ENCODE assay signal across 8 cellular contexts in the genomic region with DNA sequence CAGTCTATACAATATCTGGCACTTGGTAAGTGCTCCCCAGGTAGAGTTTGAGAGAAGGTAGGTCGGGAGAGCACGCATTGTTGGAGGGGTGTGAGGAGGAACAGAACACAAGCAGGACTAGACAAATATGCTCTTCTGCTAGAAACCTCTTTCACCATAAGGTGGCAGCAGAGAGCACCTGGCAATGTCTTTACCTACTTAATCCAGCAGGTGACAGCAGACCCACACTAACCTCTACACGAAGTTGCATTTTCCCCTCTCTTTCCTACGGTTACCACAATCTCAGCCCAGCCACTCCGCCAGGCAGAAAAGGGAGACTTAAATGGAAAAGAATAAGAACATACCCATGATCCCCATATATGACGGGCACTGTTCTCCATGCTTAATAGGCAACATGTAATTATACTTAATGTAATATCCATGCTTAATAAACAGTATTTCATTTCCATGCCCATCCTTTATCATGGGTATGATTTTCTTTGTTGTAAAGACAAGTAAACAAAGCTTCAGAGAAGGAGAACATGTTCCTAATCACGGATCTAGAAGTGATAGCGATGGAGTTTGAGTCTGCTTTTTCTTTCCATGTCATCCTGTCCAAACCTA. TPM values are rescaled to one million over a fixed set of nuclear protein-coding genes. Genes with fewer than 3 reads are reported as not detected.
A peak's percentile ranks its signal among the peaks of the same experiment; 100 is the strongest.
DNase-seq lines count a peak whose midpoint lies in the region; ATAC-seq and TF ChIP-seq lines count a peak whose summit lies in the region.

No MANE protein-coding gene starts in this region.

- intact Hi-C loops in left cardiac atrium (cut with DNase I), result loop anchor here (1.0 to 5.0 kb wide), 6 partner anchors 37 to 163 kb away; a partner anchor contains a TSS

- TF ChIP-seq CTCF in AG09319 (IDR thresholded peaks at IDR 0.05; ENCODE audit: low read depth, low read length), result no peak; the same call in none of the 2 replicates

- ATAC-seq in GM19372 (IDR thresholded peaks at IDR 0.05; ENCODE audit: low read depth, unreplicated experiment) (peak; percentile 56), left cardiac atrium (peak; percentile 91 to 94), HG03280 (IDR thresholded peaks at IDR 0.05; ENCODE audit: unreplicated experiment) (no peak)

- peak; percentile 68 for DNase-seq in AG09319 (ENCODE audit: extremely low read depth, low read depth)
- DNase-seq in NCI-H146 (lab: John Stamatoyannopoulos, UW), result peak; percentile 58
- DNase-seq in T-helper 1 cell, result peak; percentile 15 to 66 (median 52)
- DNase-seq in amniotic epithelial cell (ENCODE audit: low read depth), result peak; percentile 58
- peak; percentile 64 for DNase-seq in left cardiac atrium
- DNase-seq in retina, result peak; percentile 80

RNA-seq across cellular contexts. Expression of a gene that starts 55.1 kb away (rescaled TPM):
- total RNA-seq in left cardiac atrium, result 100 to 1,000 TPM in 1 of 2 donors, 10 to 100 TPM in 1; 36.8 to 268 TPM
